In the genomic region with DNA sequence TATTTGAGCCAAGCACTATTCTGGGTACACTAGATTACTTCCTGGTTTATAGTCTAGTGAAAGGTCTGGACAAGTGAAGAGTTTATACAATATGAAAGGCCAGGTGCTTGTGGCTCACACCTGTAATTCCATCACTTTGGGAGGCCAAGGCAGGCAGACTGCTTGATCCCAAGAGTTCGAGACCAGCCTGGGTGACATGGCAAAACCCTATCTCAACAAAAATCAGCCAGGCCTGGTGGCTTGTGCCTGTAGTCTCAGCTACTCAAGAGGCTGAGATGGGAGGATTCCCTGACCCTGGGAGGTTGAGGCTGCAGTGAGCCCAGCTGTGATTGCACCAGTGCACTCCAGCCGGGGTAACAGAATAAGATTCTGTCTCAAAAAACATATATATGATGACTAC, we compare ENCODE assay signal across 17 cellular contexts. TPM values are rescaled to one million over a fixed set of nuclear protein-coding genes. Genes with fewer than 3 reads are reported as not detected.
A peak's percentile ranks its signal among the peaks of the same experiment; 100 is the strongest.
DNase-seq lines count a peak whose midpoint lies in the region; ATAC-seq and TF ChIP-seq lines count a peak whose summit lies in the region.
"Had no signal": no experiment of that assay in that cellular context is flagged by ENCODE, and none has a peak within 500 bp of the region (broad histone marks: within the 10 kb centered on the region; RNA-seq: fewer than 3 reads in every experiment).

No MANE protein-coding gene starts in this region.

- H3K9me2 ChIP-seq in OCI-LY1 (ENCODE audit: low read depth, low read length), result no peaks in the 10 kb centered on the region

- no peaks in the 10 kb centered on the region for H3K79me2 ChIP-seq in OCI-LY1 (ENCODE audit: insufficient read depth, low read length)

- intact Hi-C loops in left colon (cut with DNase I, micrococcal nuclease), result no loop called here
- intact Hi-C loops in testis (cut with DNase I; ENCODE audit: low total_unique reads), result no loop called here
- intact Hi-C loops in head of caudate nucleus (cut with DNase I), result no loop called here

- H3F3A ChIP-seq in OCI-LY1 (ENCODE audit: insufficient read depth, low read length), result 0 out of 2 replicates have a peak, but pooled peaks cover 5% of the 10 kb centered on the region

- TF ChIP-seq CTCF in OCI-LY1 (IDR thresholded peaks at IDR 0.05; ENCODE audit: low read length), result no peak
- no peak for TF ChIP-seq CTCF in testis (IDR thresholded peaks at IDR 0.05)

- H2AFZ ChIP-seq in OCI-LY1 (ENCODE audit: low read length), result no peak overlapping the region

- H3K27ac ChIP-seq in OCI-LY1 (ENCODE audit: low read depth, low read length, poor library complexity, severe bottlenecking), result peak overlapping the region; percentile 55
- 0 out of 2 replicates have a peak overlapping the region, but pooled peaks have one; percentile 33 for H3K27ac ChIP-seq in SK-N-MC
- peak overlapping the region; percentile 46 to 58 for H3K27ac ChIP-seq in testis

- H3K4me2 ChIP-seq in OCI-LY1 (ENCODE audit: low read length), result no peak overlapping the region

- no peaks in the 10 kb centered on the region for H4K20me1 ChIP-seq in OCI-LY1 (ENCODE audit: insufficient read depth, low read length)

- peak; percentile 51 for ATAC-seq in left colon

- DNase-seq in SK-N-MC (ENCODE audit: low read depth, low spot score) (no peak), left colon (no peak), testis (no peak), COR-L47 (lab: John Stamatoyannopoulos, UW) (no peak), head of caudate nucleus (no peak), Kasumi-1 (lab: John Stamatoyannopoulos, UW) (no peak)
- DNase-seq: ACHN; BE2C; C1 segment of cervical spinal cord; CD4-positive, CD25-positive, alpha-beta regulatory T cell; CD8-positive, alpha-beta memory T cell; DMS153; DMS79; GDM1; H9; IMR-90 had no signal

- no peak for TF ChIP-seq POLR2A in testis (IDR thresholded peaks at IDR 0.05)

- H3K9ac ChIP-seq in OCI-LY1 (ENCODE audit: low read length) (no peak overlapping the region), SK-N-MC (ENCODE audit: insufficient read length) (no peak overlapping the region)

- H3K4me3 ChIP-seq in OCI-LY1 (ENCODE audit: low read depth, low read length, poor library complexity, severe bottlenecking) (no peak overlapping the region), SK-N-MC (no peak overlapping the region), testis (no peak overlapping the region)

- WGBS in testis, 2 donors, result 79 to 94% methylated on average over 2 of the region's 2 CpGs

- H3K4me1 ChIP-seq in OCI-LY1 (ENCODE audit: insufficient read depth, low read length, severe bottlenecking) (peaks cover 11% of the 10 kb centered on the region), testis (peaks cover 3% of the 10 kb centered on the region)
- H3K4me1 ChIP-seq: BE2C had no signal

- peaks cover 4% of the 10 kb centered on the region for H3K36me3 ChIP-seq in OCI-LY1 (ENCODE audit: insufficient read depth, low read length)
- H3K36me3 ChIP-seq in SK-N-MC (ENCODE audit: insufficient read depth, low read length), result peaks cover 4% of the 10 kb centered on the region
- H3K36me3 ChIP-seq in testis (ENCODE audit: low read depth, missing control alignments), result no peaks in the 10 kb centered on the region

- H3K9me3 ChIP-seq in OCI-LY1 (ENCODE audit: low read length), result no peaks in the 10 kb centered on the region
- no peaks in the 10 kb centered on the region for H3K9me3 ChIP-seq in SK-N-MC (ENCODE audit: low read depth, low read length)
- no peaks in the 10 kb centered on the region for H3K9me3 ChIP-seq in testis
- H3K9me3 ChIP-seq: BE2C had no signal

- H3K27me3 ChIP-seq in OCI-LY1 (ENCODE audit: insufficient read depth, low read length) (no peaks in the 10 kb centered on the region), testis (no peaks in the 10 kb centered on the region)
- H3K27me3 ChIP-seq: BE2C had no signal

RNA-seq across cellular contexts. Expression of gene TXNDC15, which starts 9.5 kb away (rescaled TPM):
- 10 to 100 TPM; 28.2 to 31.2 TPM for total RNA-seq in left colon
- 10 to 100 TPM; 47.8 to 68.1 TPM for total RNA-seq in testis
- polyA plus RNA-seq in testis (ENCODE audit: insufficient read depth, low read depth, low replicate concordance), result 64.2 TPM

RNA-seq across cellular contexts. Expression of gene C5orf24, which starts 18.9 kb away (rescaled TPM):
- total RNA-seq in left colon, result 10 to 100 TPM; 30.4 to 33.2 TPM
- 10 to 100 TPM; 48.1 to 53.6 TPM for total RNA-seq in testis
- 34.6 TPM for polyA plus RNA-seq in testis (ENCODE audit: insufficient read depth, low read depth, low replicate concordance)

RNA-seq across cellular contexts. Expression of gene PCBD2, which starts 40.2 kb away (rescaled TPM):
- total RNA-seq in left colon (10 to 100 TPM; 14.6 to 17.6 TPM), testis (10 to 100 TPM; 13.4 to 17.6 TPM)
- 5.9 TPM for polyA plus RNA-seq in testis (ENCODE audit: insufficient read depth, low read depth, low replicate concordance)
